20 cellular contexts compared by ENCODE assay signal in the genomic region with DNA sequence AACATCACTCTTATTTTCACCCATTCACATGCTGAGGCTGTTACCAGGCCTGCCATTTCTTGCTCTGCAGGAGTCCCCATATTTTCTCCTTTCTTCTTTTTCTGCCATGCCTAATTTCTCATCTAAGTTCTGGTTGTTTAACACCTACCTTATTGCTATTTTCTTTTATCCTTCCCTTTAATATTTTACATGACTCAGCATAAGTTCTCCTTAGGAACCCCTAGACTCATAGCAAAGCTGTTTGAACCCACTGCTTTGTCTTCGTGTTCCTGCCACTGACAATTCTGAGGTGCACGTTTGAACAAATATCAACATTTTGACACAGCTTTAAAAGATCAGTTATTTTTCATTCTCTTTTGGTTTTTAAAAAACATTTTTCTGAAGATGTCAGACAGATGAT.
"Had no signal": no experiment of that assay in that cellular context is flagged by ENCODE, and none has a peak within 500 bp of the region (broad histone marks: within the 10 kb centered on the region; RNA-seq: fewer than 3 reads in every experiment).

No MANE protein-coding gene starts in this region.

- H3K4me2 ChIP-seq: KMS-11, SK-N-SH had no signal

- DNase-seq: MM.1S, NCI-H1092 treated with DMSO at 0.1 percent for 48 hours, NCI-H1436, NCI-H187, NCI-H2029, NCI-H2081 treated with DMSO at 0.1 percent for 48 hours, NCI-H2171, NCI-H226, NCI-H446, NCI-H510A, NCI-H524 treated with DMSO at 0.1 percent for 48 hours, NCI-H69, NCI-H774, PC-3, SHP77, SK-N-SH, T-helper 1 cell had no signal

- H3K9me3 ChIP-seq: SK-N-SH had no signal

- ATAC-seq: Panc1, PC-3 had no signal

- H3K9ac ChIP-seq: KMS-11, SK-N-SH had no signal

- H3K27ac ChIP-seq: KMS-11, RWPE1 had no signal
